8 cellular contexts compared by ENCODE assay signal in genomic region chr7:85554294-85554877, GRCh38.
DNase-seq lines count a peak whose midpoint lies in the region; ATAC-seq, FAIRE-seq and TF ChIP-seq lines count a peak whose summit lies in the region.

No MANE protein-coding gene starts in this region.

- H3K27me3 ChIP-seq in GM12878 (replicated peaks in 1 of 2; ENCODE audit: control insufficient read depth in 2 of 2, insufficient read depth in 2 of 2, low read length in 1 of 2), result no peaks in the 10 kb centered on the region
- H3K27me3 ChIP-seq in uterus, result no peaks in the 10 kb centered on the region

- H3K27ac ChIP-seq in GM12878 (ENCODE audit: control insufficient read depth, insufficient read depth), result no peak overlapping the region
- H3K27ac ChIP-seq in uterus, result no peak overlapping the region

- no peak for FAIRE-seq in GM12878 (lab: Jason Lieb, UNC)

- H3K9me3 ChIP-seq in GM12878 (replicated peaks; ENCODE audit: control insufficient read depth, insufficient read depth, low read length), result no peaks in the 10 kb centered on the region
- no peaks in the 10 kb centered on the region for H3K9me3 ChIP-seq in uterus

- in situ Hi-C loops in GM12878 (cut with MboI), result loop anchor here (10.0 to 25.0 kb wide), 2 partner anchors 510 to 1592 kb away; no protein-coding TSS in a partner anchor

- no peak overlapping the region for H3K9ac ChIP-seq in GM12878 (ENCODE audit: control insufficient read depth, insufficient read depth, low read length)

- SMC1A ChIA-PET in GM12878 (lab: Charles Lee; ENCODE audit: uncharacterized antibody, unreplicated experiment), result interaction anchor here (1.1 kb wide), 1 partner anchor 512 kb away, joined by 9 read pairs; no protein-coding TSS in a partner anchor

- DNase-seq in DMS 273 (lab: John Stamatoyannopoulos, UW; ENCODE audit: unreplicated experiment), result peak; percentile 80
- peak; percentile 31 for DNase-seq in NCI-H345 treated with DMSO at 0.1 percent for 48 hours (lab: John Stamatoyannopoulos, UW; ENCODE audit: unreplicated experiment)
- no peak for DNase-seq in GM12878 (ENCODE audit: low read depth, low spot score)
- DNase-seq in kidney glomerular epithelial cell (lab: John Stamatoyannopoulos, UW), result peak; percentile 76
- no peak for DNase-seq in uterus
- no peak for DNase-seq in activated CD4-positive, alpha-beta T cell treated with anti-CD3 and anti-CD28 coated beads for 4 hours

- H4K20me1 ChIP-seq in GM12878 (ENCODE audit: control insufficient read depth, insufficient read depth), result no peaks in the 10 kb centered on the region

- peak; percentile 70 for ATAC-seq in GM19043 (IDR thresholded peaks at IDR 0.05; ENCODE audit: low read depth, unreplicated experiment)
- peak; percentile 76 for ATAC-seq in HG03196 (IDR thresholded peaks at IDR 0.05; ENCODE audit: unreplicated experiment)
- ATAC-seq in GM12878, result peak; percentile 74

- no peaks in the 10 kb centered on the region for H3K79me2 ChIP-seq in GM12878 (ENCODE audit: control insufficient read depth, insufficient read depth, low read length)

- no peak for TF ChIP-seq POLR2A in GM12878 (IDR thresholded peaks at IDR 0.05; ENCODE audit: low read depth, low read length)
- TF ChIP-seq POLR2A in uterus (IDR thresholded peaks at IDR 0.05), result no peak

- peak; percentile 69 for TF ChIP-seq RAD21 in GM12878 (IDR thresholded peaks at IDR 0.05; ENCODE audit: insufficient read depth, low read depth, low read length)

- intact Hi-C loops in GM12878 (cut with micrococcal nuclease; ENCODE audit: unreplicated experiment), result loop anchor here (1.0 to 10.0 kb wide), 4 partner anchors 367 to 1580 kb away; partner anchors contain the start of gene SEMA3D
- intact Hi-C loops in uterus (cut with DNase I; ENCODE audit: low total_unique reads), result no loop called here

- TF ChIP-seq CTCF in GM12878 (IDR thresholded peaks at IDR 0.05 in 2 of 3, conservative IDR thresholded peaks at IDR 0.05 in 1 of 3; ENCODE audit: control insufficient read depth in 2 of 3, extremely low read depth in 1 of 3, insufficient read depth in 1 of 3, low read depth in 3 of 3, low read length in 3 of 3) (peak; percentile 48 to 66 (median 66); a peak in 5 of 6 replicates), uterus (IDR thresholded peaks at IDR 0.05) (peak; percentile 22 to 54 (median 51))

- no peaks in the 10 kb centered on the region for H3K36me3 ChIP-seq in GM12878 (ENCODE audit: control insufficient read depth in 2 of 2, insufficient read depth in 2 of 2, low read length in 1 of 2)
- H3K36me3 ChIP-seq in uterus, result no peaks in the 10 kb centered on the region

- RAD21 ChIA-PET in GM12878 (lab: Charles Lee; ENCODE audit: unreplicated experiment), result interaction anchor here (1.7 to 2.7 kb wide), 2 partner anchors 368 to 512 kb away, joined by 3 to 10 read pairs; partner anchors contain the start of gene SEMA3D

- no peak overlapping the region for H2AFZ ChIP-seq in GM12878 (ENCODE audit: control insufficient read depth, low read depth, low read length)

- H3K4me3 ChIP-seq in GM12878 (no peak overlapping the region), uterus (no peak overlapping the region)

- POLR2A ChIA-PET in GM12878 (lab: Charles Lee), result interaction anchor here (0.6 kb wide), 1 partner anchor 1172 kb away, joined by 4 read pairs; no protein-coding TSS in a partner anchor

- CTCF ChIA-PET in GM12878 (lab: Yijun Ruan, JAX), result interaction anchor here (0.9 to 5.7 kb wide), 8 partner anchors 8 to 525 kb away, joined by 3 to 53 read pairs (median 4); no protein-coding TSS in a partner anchor

- WGBS in GM12878 (ENCODE audit: insufficient coverage, insufficient replicate concordance, low lambda C conversion rate, missing lambda C conversion rate), result 0% methylated on average over 1 of the region's 1 CpG

- no peak overlapping the region for H3K4me2 ChIP-seq in GM12878 (ENCODE audit: control insufficient read depth, insufficient read depth)

- H3K4me1 ChIP-seq in GM12878 (ENCODE audit: control insufficient read depth, insufficient read depth, low read length) (no peaks in the 10 kb centered on the region), uterus (no peaks in the 10 kb centered on the region)

- TF ChIP-seq EP300 in GM12878 (IDR thresholded peaks at IDR 0.05; ENCODE audit: borderline replicate concordance in 1 of 2, control insufficient read depth in 1 of 2, low read depth in 2 of 2, low read length in 2 of 2), result no peak

- BruUV-seq in GM12878 (replicated peaks; lab: Mats Ljungman, UMichigan), result no TSS peak

TF ChIP-seq in GM12878, 131 proteins besides CTCF, POLR2A, EP300 and RAD21:
- 0 out of 2 replicates have a peak, but pooled peaks have one; percentile 8 for TF ChIP-seq RUNX3 (IDR thresholded peaks at IDR 0.05; ENCODE audit: low read length)
- no peak for TF ChIP-seq ZNF622 (IDR thresholded peaks at IDR 0.05)
- peak; percentile 65; the same call in 1 of the 2 replicates for TF ChIP-seq SMC3 (IDR thresholded peaks at IDR 0.05; ENCODE audit: borderline replicate concordance, low read length)
- TF ChIP-seq BMI1 (IDR thresholded peaks at IDR 0.05; ENCODE audit: borderline replicate concordance), result no peak
- no peak for TF ChIP-seq PBX3 (IDR thresholded peaks at IDR 0.05; ENCODE audit: insufficient replicate concordance, low read depth, low read length)
- TF ChIP-seq JUNB (IDR thresholded peaks at IDR 0.05), result no peak

Comparison
In these comparisons a context has a peak if more than half of its experiments do, and no peak if none do; other contexts are left out.
1. DNase-seq: peak in DMS 273 (single experiment), NCI-H345 treated with DMSO at 0.1 percent for 48 hours (single experiment) and kidney glomerular epithelial cell (single experiment); none in GM12878 (single experiment), uterus (0 of 2) and activated CD4-positive, alpha-beta T cell treated with anti-CD3 and anti-CD28 coated beads for 4 hours (0 of 2).
2. Peak in every context shown above with its lines, with median percentiles within 50 percentile points of each other: ATAC-seq.